Comparison of ENCODE assay signal across 17 cellular contexts in the genomic region with DNA sequence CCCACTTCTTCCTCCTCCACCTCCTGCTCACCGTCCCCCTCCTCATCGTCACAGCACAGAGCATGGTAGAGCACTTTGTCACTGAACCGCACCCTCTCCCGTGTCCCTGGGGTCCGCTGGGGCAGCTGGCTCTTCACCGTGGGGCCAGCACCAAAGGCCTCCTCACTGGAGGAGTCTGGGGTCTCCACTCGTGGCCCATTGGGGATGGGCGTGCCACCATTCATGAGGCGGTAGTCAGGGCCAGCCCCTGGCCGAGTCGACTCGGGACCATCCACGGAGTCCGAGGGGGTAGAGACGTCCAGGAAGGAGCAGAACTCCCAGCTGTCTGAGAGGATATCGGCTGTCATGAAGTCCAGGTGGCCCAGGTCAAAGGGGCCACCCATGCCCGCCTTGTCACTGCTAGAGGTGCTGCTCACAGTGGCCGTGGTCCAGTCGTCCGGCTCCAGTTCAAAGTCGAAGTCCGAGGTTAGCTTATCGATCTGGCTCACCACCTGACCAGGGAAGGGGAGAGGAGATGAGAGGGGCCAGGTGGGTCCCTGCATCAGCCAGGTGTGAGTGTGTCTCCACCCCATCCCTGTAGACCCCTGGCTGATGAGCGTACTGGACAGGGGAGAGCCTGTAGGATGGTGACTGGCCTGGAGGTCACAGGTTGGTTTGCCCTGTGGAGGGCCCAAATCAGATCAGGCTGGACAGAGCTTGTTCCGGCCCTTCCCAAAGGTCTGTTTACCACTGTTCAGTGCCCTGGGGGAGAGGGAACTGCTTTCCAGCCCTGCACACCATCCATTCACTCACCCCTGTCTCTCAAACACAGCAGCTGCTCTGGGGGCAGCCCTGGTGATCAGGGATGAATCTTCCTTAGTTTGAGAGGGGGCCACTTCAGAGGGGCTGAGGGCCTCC. TPM values are rescaled to one million over a fixed set of nuclear protein-coding genes. Genes with fewer than 3 reads are reported as not detected.
DNase-seq lines count a peak whose midpoint lies in the region; ATAC-seq, FAIRE-seq and TF ChIP-seq lines count a peak whose summit lies in the region.
"Had no signal": no experiment of that assay in that cellular context is flagged by ENCODE, and none has a peak within 500 bp of the region (broad histone marks: within the 10 kb centered on the region; RNA-seq: fewer than 3 reads in every experiment).

No MANE protein-coding gene starts in this region.

- DNase-seq in activated CD8-positive, alpha-beta T cell treated with anti-CD3 and anti-CD28 coated beads, Interleukin-2, amount 10 ng/mL, durations not matched to agents 7 days and 5 days, result no peak
- DNase-seq in activated CD8-positive, alpha-beta T cell treated with anti-CD3 and anti-CD28 coated beads for 36 hours, result no peak
- DNase-seq in HepG2 (ENCODE audit: low spot score) (peak; percentile 6), neuronal stem cell (ENCODE audit: low spot score) (no peak), D341Med (ENCODE audit: low spot score) (no peak)
- no peak for DNase-seq in stimulated activated CD4-positive, alpha-beta T cell treated with anti-CD3 and anti-CD28 coated beads, Interleukin-1b, Interleukin-23, amount 100 ng/mL, for 48 hours
- DNase-seq in activated T-cell treated with anti-CD3 and anti-CD28 coated beads, Interleukin-2, amount 50 U/mL, for 24 hours, result no peak
- DNase-seq: AML-193; CD4-positive, alpha-beta memory T cell; DMS79 treated with DMSO at 0.1 percent for 48 hours had no signal

- no peak for ATAC-seq in activated CD8-positive, alpha-beta T cell treated with anti-CD3 and anti-CD28 coated beads, Interleukin-2, amount 10 ng/mL, durations not matched to agents 7 days and 5 days
- ATAC-seq in activated CD8-positive, alpha-beta T cell treated with anti-CD3 and anti-CD28 coated beads for 36 hours, result no peak
- ATAC-seq in HepG2, result peak; percentile 75
- ATAC-seq: A549, GM12878 had no signal

- H3K27ac ChIP-seq in HepG2 (ENCODE audit: extremely low read length, insufficient read depth, low read length) (no peak overlapping the region), neuronal stem cell (replicated peaks; ENCODE audit: low read length) (no peak overlapping the region)
- H3K27ac ChIP-seq: 22Rv1, A549, C4-2B had no signal

- BruUV-seq in HepG2 (replicated peaks; lab: Mats Ljungman, UMichigan), result no TSS peak

- in situ Hi-C loops in HepG2 (cut with HindIII; ENCODE audit: extremely low pct_ligation_motif_present, low pct_unique_long_range_greater_than_20kb), result no loop called here

- H2BK12ac ChIP-seq in neuronal stem cell (ENCODE audit: low read length), result no peak overlapping the region

- TF ChIP-seq POLR2A in HepG2 (IDR thresholded peaks at IDR 0.05; ENCODE audit: insufficient read depth in 1 of 2, low read depth in 2 of 2, low read length in 2 of 2), result no peak

- peak overlapping the region; percentile 49 for H2BK15ac ChIP-seq in neuronal stem cell (ENCODE audit: low read length)

- H2AFZ ChIP-seq in HepG2 (ENCODE audit: low read length), result no peak overlapping the region
- no peak overlapping the region for H2AFZ ChIP-seq in neuronal stem cell (ENCODE audit: low read length)

- no peaks in the 10 kb centered on the region for H3K79me1 ChIP-seq in neuronal stem cell (ENCODE audit: low read depth, low read length)

- H3K36me3 ChIP-seq in HepG2 (replicated peaks in 1 of 2; ENCODE audit: control insufficient read depth in 1 of 2, insufficient read depth in 2 of 2, low read length in 2 of 2) (no peaks in the 10 kb centered on the region), neuronal stem cell (replicated peaks in 1 of 2; ENCODE audit: control insufficient read depth in 2 of 2, insufficient read depth in 2 of 2, low read length in 2 of 2) (no peaks in the 10 kb centered on the region)
- H3K36me3 ChIP-seq: HAP-1 had no signal

- TF ChIP-seq EP300 in HepG2 (IDR thresholded peaks at IDR 0.05; ENCODE audit: low read depth in 2 of 2, low read length in 2 of 2) (no peak), HepG2 (CRISPR knock-in tag; IDR thresholded peaks at IDR 0.05; ENCODE audit: borderline replicate concordance) (no peak)

- peaks cover 2% of the 10 kb centered on the region; the same call in 1 of the 2 replicates for H4K20me1 ChIP-seq in HepG2 (ENCODE audit: insufficient read depth, low read length)

- H2BK120ac ChIP-seq in neuronal stem cell (ENCODE audit: low read depth, low read length), result no peak overlapping the region

- H3K27me3 ChIP-seq in HepG2 (ENCODE audit: control insufficient read depth in 1 of 2, insufficient read depth in 2 of 2, low read length in 2 of 2) (peaks cover 1 to 5% of the 10 kb centered on the region in 2 experiments; a peak in 1 of 5 replicates), neuronal stem cell (ENCODE audit: control insufficient read depth in 3 of 3, insufficient read depth in 3 of 3, low read depth in 1 of 3, low read length in 3 of 3) (no peaks in the 10 kb centered on the region)

- no peak for FAIRE-seq in HepG2 (lab: Jason Lieb, UNC)
- FAIRE-seq: A549, GM12878, GM19239 had no signal

- 53% methylated on average over 8 of the region's 25 CpGs for WGBS in HepG2 (ENCODE audit: low lambda C conversion rate)
- no CpG with 5 or more reads among the region's 25 CpGs for WGBS in neuronal stem cell (ENCODE audit: extremely low coverage in 2 of 2, insufficient read length in 2 of 2, insufficient replicate concordance in 1 of 2), 2 donors

- no peaks in the 10 kb centered on the region for H3K79me2 ChIP-seq in HepG2 (ENCODE audit: insufficient read depth, low read length)

- no peaks in the 10 kb centered on the region for H3K27me3 Mint-ChIP-seq in activated CD8-positive, alpha-beta T cell treated with anti-CD3 and anti-CD28 coated beads, Interleukin-2, amount 10 ng/mL, durations not matched to agents 7 days and 5 days (ENCODE audit: low read depth)
- H3K27me3 Mint-ChIP-seq in activated CD8-positive, alpha-beta T cell treated with anti-CD3 and anti-CD28 coated beads for 36 hours, result peaks cover 2% of the 10 kb centered on the region
- peaks cover 16% of the 10 kb centered on the region for H3K27me3 Mint-ChIP-seq in activated T-cell treated with anti-CD3 and anti-CD28 coated beads, Interleukin-2, amount 50 U/mL, for 24 hours

- H3K4me3 ChIP-seq in HepG2 (replicated peaks in 1 of 3; ENCODE audit: insufficient read depth in 1 of 3, low read depth in 2 of 3, low read length in 3 of 3), result no peak overlapping the region
- H3K4me3 ChIP-seq in neuronal stem cell (ENCODE audit: low read length in 2 of 2), result no peak overlapping the region
- H3K4me3 ChIP-seq: A549, GM12878, HAP-1 had no signal

- no peaks in the 10 kb centered on the region for H3K4me1 Mint-ChIP-seq in activated CD8-positive, alpha-beta T cell treated with anti-CD3 and anti-CD28 coated beads, Interleukin-2, amount 10 ng/mL, durations not matched to agents 7 days and 5 days (ENCODE audit: low read depth)
- no peaks in the 10 kb centered on the region for H3K4me1 Mint-ChIP-seq in activated CD8-positive, alpha-beta T cell treated with anti-CD3 and anti-CD28 coated beads for 36 hours (ENCODE audit: low read depth)
- no peaks in the 10 kb centered on the region for H3K4me1 Mint-ChIP-seq in activated T-cell treated with anti-CD3 and anti-CD28 coated beads, Interleukin-2, amount 50 U/mL, for 24 hours (ENCODE audit: low read depth)
- H3K4me1 Mint-ChIP-seq: CD4-positive, alpha-beta memory T cell had no signal

- no peak overlapping the region for H3K9ac ChIP-seq in HepG2 (ENCODE audit: insufficient read depth, low read depth, low read length)
- no peak overlapping the region for H3K9ac ChIP-seq in neuronal stem cell (ENCODE audit: low read depth, low read length, poor library complexity)

- peak overlapping the region; percentile 23; the same call in 1 of the 2 replicates for H3K4me2 ChIP-seq in HepG2 (ENCODE audit: low read depth, low read length)
- no peak overlapping the region for H3K4me2 ChIP-seq in neuronal stem cell (ENCODE audit: insufficient read depth, low read length, poor library complexity, severe bottlenecking)
- H3K4me2 ChIP-seq: A549 had no signal

- H3K4me1 ChIP-seq in HepG2 (ENCODE audit: insufficient read depth, low read length) (peaks cover 10% of the 10 kb centered on the region; the same call in 1 of the 2 replicates), neuronal stem cell (ENCODE audit: control insufficient read depth in 2 of 2, insufficient read depth in 1 of 2, low read depth in 1 of 2, low read length in 2 of 2) (peaks cover 6 to 16% of the 10 kb centered on the region in 2 donors)
- H3K4me1 ChIP-seq: HAP-1 had no signal

- no peak overlapping the region for H3K18ac ChIP-seq in neuronal stem cell (ENCODE audit: low read length)

- CTCF ChIA-PET in activated CD8-positive, alpha-beta T cell treated with anti-CD3 and anti-CD28 coated beads, Interleukin-2, amount 10 ng/mL, durations not matched to agents 7 days and 5 days (lab: Charles Lee), result no interaction called here
- CTCF ChIA-PET in activated CD8-positive, alpha-beta T cell treated with anti-CD3 and anti-CD28 coated beads for 36 hours (lab: Charles Lee), result interaction anchor here (1.0 kb wide), 1 partner anchor 134 kb away, joined by 3 read pairs; no protein-coding TSS in a partner anchor
- CTCF ChIA-PET in HepG2 (lab: Yijun Ruan, JAX; ENCODE audit: low intra/inter-chr PET ratio, low total read pairs), result no interaction called here

- POLR2A ChIA-PET in activated CD8-positive, alpha-beta T cell treated with anti-CD3 and anti-CD28 coated beads, Interleukin-2, amount 10 ng/mL, durations not matched to agents 7 days and 5 days (lab: Charles Lee), result no interaction called here
- POLR2A ChIA-PET in activated CD8-positive, alpha-beta T cell treated with anti-CD3 and anti-CD28 coated beads for 36 hours (lab: Charles Lee), result no interaction called here
- POLR2A ChIA-PET in HepG2 (lab: Yijun Ruan, JAX), result no interaction called here

- no peak overlapping the region for H4K8ac ChIP-seq in neuronal stem cell (ENCODE audit: low read depth, low read length)

- H2AK5ac ChIP-seq in neuronal stem cell (ENCODE audit: low read depth, low read length), result peak overlapping the region; percentile 5

- no peak overlapping the region for H3K4ac ChIP-seq in neuronal stem cell (ENCODE audit: low read length)

- TF ChIP-seq CTCF in activated CD8-positive, alpha-beta T cell treated with anti-CD3 and anti-CD28 coated beads for 36 hours (IDR thresholded peaks at IDR 0.05), result no peak
- no peak for TF ChIP-seq CTCF in HepG2 (CRISPR knock-in tag; IDR thresholded peaks at IDR 0.05)

- no peak overlapping the region for H3K14ac ChIP-seq in neuronal stem cell (ENCODE audit: low read length)

- intact Hi-C loops in activated CD8-positive, alpha-beta T cell treated with anti-CD3 and anti-CD28 coated beads for 36 hours (cut with micrococcal nuclease), result no loop called here
- intact Hi-C loops in HepG2 (cut with micrococcal nuclease; ENCODE audit: unreplicated experiment), result no loop called here

- peak overlapping the region; percentile 23 for H3K23ac ChIP-seq in neuronal stem cell (ENCODE audit: low read depth, low read length, poor library complexity)

- no peak overlapping the region for H3K4me3 Mint-ChIP-seq in activated CD8-positive, alpha-beta T cell treated with anti-CD3 and anti-CD28 coated beads, Interleukin-2, amount 10 ng/mL, durations not matched to agents 7 days and 5 days
- H3K4me3 Mint-ChIP-seq in activated CD8-positive, alpha-beta T cell treated with anti-CD3 and anti-CD28 coated beads for 36 hours, result no peak overlapping the region
- no peak overlapping the region for H3K4me3 Mint-ChIP-seq in activated T-cell treated with anti-CD3 and anti-CD28 coated beads, Interleukin-2, amount 50 U/mL, for 24 hours
- H3K4me3 Mint-ChIP-seq: CD4-positive, alpha-beta memory T cell had no signal

- TF ChIP-seq RAD21 in HepG2 (CRISPR knock-in tag; IDR thresholded peaks at IDR 0.05), result no peak

- no peak overlapping the region for H4K91ac ChIP-seq in neuronal stem cell (ENCODE audit: low read depth, low read length, poor library complexity)

- no peak overlapping the region for H2BK5ac ChIP-seq in neuronal stem cell (ENCODE audit: low read length)

- H3K9me3 ChIP-seq in HepG2 (ENCODE audit: low read length) (no peaks in the 10 kb centered on the region), neuronal stem cell (replicated peaks in 1 of 2; ENCODE audit: control insufficient read depth in 2 of 2, insufficient read depth in 1 of 2, low read depth in 1 of 2, low read length in 2 of 2) (peaks cover 0 to 2% of the 10 kb centered on the region in 2 donors)
- H3K9me3 ChIP-seq: A549, HAP-1 had no signal

- H3K9me3 Mint-ChIP-seq in activated CD8-positive, alpha-beta T cell treated with anti-CD3 and anti-CD28 coated beads, Interleukin-2, amount 10 ng/mL, durations not matched to agents 7 days and 5 days (ENCODE audit: insufficient read depth), result no peaks in the 10 kb centered on the region
- H3K9me3 Mint-ChIP-seq in activated CD8-positive, alpha-beta T cell treated with anti-CD3 and anti-CD28 coated beads for 36 hours, result no peaks in the 10 kb centered on the region
- H3K9me3 Mint-ChIP-seq in activated T-cell treated with anti-CD3 and anti-CD28 coated beads, Interleukin-2, amount 50 U/mL, for 24 hours, result no peaks in the 10 kb centered on the region
- H3K9me3 Mint-ChIP-seq: CD4-positive, alpha-beta memory T cell had no signal

- no peaks in the 10 kb centered on the region for H3K36me3 Mint-ChIP-seq in activated CD8-positive, alpha-beta T cell treated with anti-CD3 and anti-CD28 coated beads, Interleukin-2, amount 10 ng/mL, durations not matched to agents 7 days and 5 days (ENCODE audit: low read depth)
- no peaks in the 10 kb centered on the region for H3K36me3 Mint-ChIP-seq in activated CD8-positive, alpha-beta T cell treated with anti-CD3 and anti-CD28 coated beads for 36 hours (ENCODE audit: low read depth)
- no peaks in the 10 kb centered on the region for H3K36me3 Mint-ChIP-seq in activated T-cell treated with anti-CD3 and anti-CD28 coated beads, Interleukin-2, amount 50 U/mL, for 24 hours (ENCODE audit: low read depth)
- H3K36me3 Mint-ChIP-seq: CD4-positive, alpha-beta memory T cell had no signal

- peak overlapping the region; percentile 28 for H3K27ac Mint-ChIP-seq in activated CD8-positive, alpha-beta T cell treated with anti-CD3 and anti-CD28 coated beads, Interleukin-2, amount 10 ng/mL, durations not matched to agents 7 days and 5 days
- H3K27ac Mint-ChIP-seq in activated CD8-positive, alpha-beta T cell treated with anti-CD3 and anti-CD28 coated beads for 36 hours, result no peak overlapping the region
- H3K27ac Mint-ChIP-seq in activated T-cell treated with anti-CD3 and anti-CD28 coated beads, Interleukin-2, amount 50 U/mL, for 24 hours, result no peak overlapping the region
- H3K27ac Mint-ChIP-seq: CD4-positive, alpha-beta memory T cell had no signal

RNA-seq across cellular contexts. Expression of a gene that starts 12.8 kb away (rescaled TPM):
- total RNA-seq in activated CD8-positive, alpha-beta T cell treated with anti-CD3 and anti-CD28 coated beads, Interleukin-2, amount 10 ng/mL, durations not matched to agents 7 days and 5 days, result not detected
- not detected for total RNA-seq in activated CD8-positive, alpha-beta T cell treated with anti-CD3 and anti-CD28 coated beads for 36 hours
- total RNA-seq in HepG2 (2016; rRNA removed; fragmentation: Illumina TruSeq; extraction: Trizol), result not detected in 2 replicates
- total RNA-seq in HepG2 (2016; cell fraction: cytosol; rRNA removed; fragmentation: Illumina TruSeq; extraction: Trizol; ENCODE audit: low read depth), result not detected in 2 replicates
- total RNA-seq in HepG2 (2016; cell fraction: insoluble cytoplasmic fraction; rRNA removed; fragmentation: Illumina TruSeq; extraction: Trizol), result not detected in 2 replicates
- not detected in 2 replicates for total RNA-seq in HepG2 (2016; cell fraction: membrane; rRNA removed; fragmentation: Illumina TruSeq; extraction: Trizol)
- not detected in 2 replicates for total RNA-seq in HepG2 (2016; cell fraction: nucleus; rRNA removed; fragmentation: Illumina TruSeq; extraction: Trizol)
- polyA plus RNA-seq in HepG2 (2011; rRNA removed), result not detected in 2 replicates
- not detected in 2 replicates for polyA plus RNA-seq in HepG2 (2011; cell fraction: cytosol; rRNA removed)
- not detected in 2 replicates for polyA plus RNA-seq in HepG2 (2011; cell fraction: nucleus; rRNA removed)
- polyA plus RNA-seq in HepG2 (2012), result not detected in 2 replicates
- polyA plus RNA-seq in HepG2 (2016; cell fraction: cytosol; fragmentation: Illumina TruSeq; extraction: Trizol; ENCODE audit: low read depth), result not detected in 2 replicates
- polyA plus RNA-seq in HepG2 (2016; cell fraction: insoluble cytoplasmic fraction; fragmentation: Illumina TruSeq; extraction: Trizol; ENCODE audit: low read depth), result not detected in 2 replicates
- not detected in 2 replicates for polyA plus RNA-seq in HepG2 (2016; cell fraction: membrane; fragmentation: Illumina TruSeq; extraction: Trizol; ENCODE audit: low read depth)
- polyA plus RNA-seq in HepG2 (2016; cell fraction: nucleus; fragmentation: Illumina TruSeq; extraction: Trizol; ENCODE audit: insufficient read depth, low read depth), result not detected in 2 replicates
- polyA minus RNA-seq in HepG2 (2011; rRNA and poly(A)+ RNA removed; ENCODE audit: low replicate concordance), result not detected in 2 replicates
- not detected in 2 replicates for polyA minus RNA-seq in HepG2 (2011; cell fraction: cytosol; rRNA and poly(A)+ RNA removed)
- not detected in 2 replicates for polyA minus RNA-seq in HepG2 (2011; cell fraction: nucleus; rRNA and poly(A)+ RNA removed)
- 2.4 TPM for polyA plus RNA-seq in neuronal stem cell (2013, experiment 1 of 2)
- 2.7 TPM for polyA plus RNA-seq in neuronal stem cell (2013, experiment 2 of 2)
- total RNA-seq: CD4-positive, alpha-beta memory T cell; GM12878; HT-29 had no signal
- polyA plus RNA-seq: CD4-positive, alpha-beta memory T cell; GM12878 had no signal

RNA-seq across cellular contexts. Expression of a gene that starts 56.2 kb away (rescaled TPM):
- not detected for total RNA-seq in activated CD8-positive, alpha-beta T cell treated with anti-CD3 and anti-CD28 coated beads, Interleukin-2, amount 10 ng/mL, durations not matched to agents 7 days and 5 days
- under 1 TPM; 0.31 to 0.45 TPM for total RNA-seq in activated CD8-positive, alpha-beta T cell treated with anti-CD3 and anti-CD28 coated beads for 36 hours
- 32.4 and 55.2 TPM in 2 replicates for total RNA-seq in HepG2 (2016; rRNA removed; fragmentation: Illumina TruSeq; extraction: Trizol)
- 16.9 and 18.3 TPM in 2 replicates for total RNA-seq in HepG2 (2016; cell fraction: cytosol; rRNA removed; fragmentation: Illumina TruSeq; extraction: Trizol; ENCODE audit: low read depth)
- 24.4 and 61.0 TPM in 2 replicates for total RNA-seq in HepG2 (2016; cell fraction: insoluble cytoplasmic fraction; rRNA removed; fragmentation: Illumina TruSeq; extraction: Trizol)
- total RNA-seq in HepG2 (2016; cell fraction: membrane; rRNA removed; fragmentation: Illumina TruSeq; extraction: Trizol), result 46.3 and 47.7 TPM in 2 replicates
- 42.6 and 54.3 TPM in 2 replicates for total RNA-seq in HepG2 (2016; cell fraction: nucleus; rRNA removed; fragmentation: Illumina TruSeq; extraction: Trizol)
- polyA plus RNA-seq in HepG2 (2011; rRNA removed), result 24.6 and 28.0 TPM in 2 replicates
- 15.5 and 19.6 TPM in 2 replicates for polyA plus RNA-seq in HepG2 (2011; cell fraction: cytosol; rRNA removed)
- polyA plus RNA-seq in HepG2 (2011; cell fraction: nucleus; rRNA removed), result 50.4 and 51.5 TPM in 2 replicates
- 33.8 and 47.0 TPM in 2 replicates for polyA plus RNA-seq in HepG2 (2012)
- polyA plus RNA-seq in HepG2 (2016; cell fraction: cytosol; fragmentation: Illumina TruSeq; extraction: Trizol; ENCODE audit: low read depth), result 17.0 and 19.2 TPM in 2 replicates
- 38.5 and 39.5 TPM in 2 replicates for polyA plus RNA-seq in HepG2 (2016; cell fraction: insoluble cytoplasmic fraction; fragmentation: Illumina TruSeq; extraction: Trizol; ENCODE audit: low read depth)
- 40.0 and 45.8 TPM in 2 replicates for polyA plus RNA-seq in HepG2 (2016; cell fraction: membrane; fragmentation: Illumina TruSeq; extraction: Trizol; ENCODE audit: low read depth)
- 118 and 128 TPM in 2 replicates for polyA plus RNA-seq in HepG2 (2016; cell fraction: nucleus; fragmentation: Illumina TruSeq; extraction: Trizol; ENCODE audit: insufficient read depth, low read depth)
- polyA minus RNA-seq in HepG2 (2011; rRNA and poly(A)+ RNA removed; ENCODE audit: low replicate concordance), result 41.0 and 52.9 TPM in 2 replicates
- 26.4 and 27.7 TPM in 2 replicates for polyA minus RNA-seq in HepG2 (2011; cell fraction: cytosol; rRNA and poly(A)+ RNA removed)
- polyA minus RNA-seq in HepG2 (2011; cell fraction: nucleus; rRNA and poly(A)+ RNA removed), result 17.9 TPM in 2 replicates
- polyA plus RNA-seq in neuronal stem cell (2013, experiment 1 of 2), result 243 TPM
- 246 TPM for polyA plus RNA-seq in neuronal stem cell (2013, experiment 2 of 2)
- polyA plus RNA-seq: CD4-positive, alpha-beta memory T cell had no signal

Comparison
In these comparisons a context has a peak if more than half of its experiments do, and no peak if none do; other contexts are left out.
1. RNA of a gene that starts 56.2 kb away (total RNA-seq): 16.9 to 61.0 TPM in HepG2; 0.31 to 0.45 TPM in activated CD8-positive, alpha-beta T cell treated with anti-CD3 and anti-CD28 coated beads for 36 hours and not detected in activated CD8-positive, alpha-beta T cell treated with anti-CD3 and anti-CD28 coated beads, Interleukin-2, amount 10 ng/mL, durations not matched to agents 7 days and 5 days; every median in the first group is over 10 times any median in the second.